In genomic region chr13:51524846-51525566, GRCh38 we compare ENCODE assay signal across 19 cellular contexts. TPM values are rescaled to one million over a fixed set of nuclear protein-coding genes. Genes with fewer than 3 reads are reported as not detected.
DNase-seq lines count a peak whose midpoint lies in the region; ATAC-seq and TF ChIP-seq lines count a peak whose summit lies in the region.
"Had no signal": no experiment of that assay in that cellular context is flagged by ENCODE, and none has a peak within 500 bp of the region (broad histone marks: within the 10 kb centered on the region; RNA-seq: fewer than 3 reads in every experiment).

No MANE protein-coding gene starts in this region.

- TF ChIP-seq CTCF in 22Rv1 (IDR thresholded peaks at IDR 0.05): no peak
- TF ChIP-seq CTCF in foreskin fibroblast (IDR thresholded peaks at IDR 0.05; ENCODE audit: low read depth, low read length): no peak
- TF ChIP-seq CTCF in stomach (IDR thresholded peaks at IDR 0.05): no peak

- H3K27me3 ChIP-seq in stomach: no peaks in the 10 kb centered on the region
- H3K27me3 ChIP-seq: esophagus muscularis mucosa, Peyer's patch, right atrium auricular region, uterus had no signal

- TF ChIP-seq POLR2A in stomach (IDR thresholded peaks at IDR 0.05): no peak

- ATAC-seq in HG03354 (IDR thresholded peaks at IDR 0.05; ENCODE audit: poor library complexity, severe bottlenecking, unreplicated experiment) (no peak), HG03135 (IDR thresholded peaks at IDR 0.05; ENCODE audit: unreplicated experiment) (no peak)
- ATAC-seq: activated naive CD4-positive, alpha-beta T cell treated with anti-CD3 and anti-CD28 coated beads, Interleukin-2, amount 50 U/mL, for 72 hours; mucosa of descending colon had no signal

- intact Hi-C loops in stomach (cut with DNase I; ENCODE audit: low total_unique reads): no loop called here

- DNase-seq in ELR (ENCODE audit: low read depth) (peak; percentile 90), amniotic epithelial cell (ENCODE audit: low read depth) (peak; percentile 74), foreskin fibroblast (peak; percentile 43 to 75), stomach (no peak), SKM-1 treated with dmso at 0.1 percent for 144 hours (lab: John Stamatoyannopoulos, UW; ENCODE audit: unreplicated experiment) (no peak)
- DNase-seq: activated T-cell treated with anti-CD3 and anti-CD28 coated beads, Interleukin-2, amount 50 U/mL, for 24 hours; dermis blood vessel endothelial cell; kidney glomerular epithelial cell; mucosa of descending colon; NCI-H1417 treated with DMSO at 0.1 percent for 48 hours; NCI-H2171 treated with DMSO at 0.1 percent for 48 hours; Peyer's patch; uterus had no signal

- peak overlapping the region; percentile 57 for H3K27ac ChIP-seq in 22Rv1
- no peak overlapping the region for H3K27ac ChIP-seq in stomach
- H3K27ac ChIP-seq: esophagus muscularis mucosa, Peyer's patch, right atrium auricular region, uterus had no signal

- no peaks in the 10 kb centered on the region for H3K9me3 ChIP-seq in stomach
- H3K9me3 ChIP-seq: esophagus muscularis mucosa, mucosa of descending colon, Peyer's patch, right atrium auricular region, uterus had no signal

- H3K4me3 ChIP-seq in foreskin fibroblast (ENCODE audit: low read depth in 1 of 2, low read length in 2 of 2): no peak overlapping the region
- H3K4me3 ChIP-seq in stomach: no peak overlapping the region
- H3K4me3 ChIP-seq: esophagus muscularis mucosa, mucosa of descending colon, Peyer's patch, right atrium auricular region, uterus had no signal

- WGBS in stomach, 5 donors: 78 to 86% (median 80%) methylated on average over 5 of the region's 5 CpGs

- no peak for TF ChIP-seq EP300 in stomach (IDR thresholded peaks at IDR 0.05)

- no peaks in the 10 kb centered on the region for H3K36me3 ChIP-seq in stomach
- H3K36me3 ChIP-seq: esophagus muscularis mucosa, Peyer's patch, right atrium auricular region, uterus had no signal

- peaks cover 0 to 18% (median 3%) of the 10 kb centered on the region in 4 donors for H3K4me1 ChIP-seq in stomach
- H3K4me1 ChIP-seq: esophagus muscularis mucosa, Peyer's patch, right atrium auricular region, uterus had no signal

RNA-seq across cellular contexts. Expression of gene WDFY2, which starts 59.3 kb away (rescaled TPM):
- 10 to 100 TPM in 4 of 5 donors, 1 to 10 TPM in 1; 1.4 to 22.6 (median 19.8) TPM for total RNA-seq in stomach
- 1 to 10 TPM; 2.0 to 4.7 (median 4.6) TPM for polyA plus RNA-seq in stomach

Comparison
In these comparisons a context has a peak if more than half of its experiments do, and no peak if none do; other contexts are left out.
1. DNase-seq: peak in ELR (single experiment), amniotic epithelial cell (single experiment) and foreskin fibroblast (2 of 2); none in stomach (single experiment) and SKM-1 treated with dmso at 0.1 percent for 144 hours (single experiment).